31 cellular contexts compared by ENCODE assay signal in genomic region chr20:6954219-6954618, GRCh38.
"Had no signal": no experiment of that assay in that cellular context is flagged by ENCODE, and none has a peak within 500 bp of the region (broad histone marks: within the 10 kb centered on the region; RNA-seq: fewer than 3 reads in every experiment).

No MANE protein-coding gene starts in this region.

- H3K27me3 ChIP-seq: brain microvascular endothelial cell, MG63, SJCRH30 had no signal

- H3K27ac Mint-ChIP-seq: activated CD8-positive, alpha-beta T cell treated with anti-CD3 and anti-CD28 coated beads for 36 hours; activated naive CD8-positive, alpha-beta T cell treated with anti-CD3 and anti-CD28 coated beads for 36 hours; activated T-cell treated with anti-CD3 and anti-CD28 coated beads, Interleukin-2, amount 50 U/mL, for 72 hours; activated T-helper 17 cell treated with anti-CD3 and anti-CD28 coated beads, Interleukin-2, amount 50 U/mL, for 72 hours had no signal

- ATAC-seq: activated CD8-positive, alpha-beta T cell treated with anti-CD3 and anti-CD28 coated beads for 36 hours; activated T-cell treated with anti-CD3 and anti-CD28 coated beads, Interleukin-2, amount 50 U/mL, for 72 hours; activated T-helper 17 cell treated with anti-CD3 and anti-CD28 coated beads, Interleukin-2, amount 50 U/mL, for 72 hours; Panc1 had no signal

- H3K27me3 Mint-ChIP-seq: activated CD8-positive, alpha-beta T cell treated with anti-CD3 and anti-CD28 coated beads for 36 hours; activated naive CD8-positive, alpha-beta T cell treated with anti-CD3 and anti-CD28 coated beads for 36 hours; activated T-helper 17 cell treated with anti-CD3 and anti-CD28 coated beads, Interleukin-2, amount 50 U/mL, for 72 hours had no signal

- H3K4me3 ChIP-seq: MG63, SJCRH30, SK-N-MC had no signal

- H3K4me1 Mint-ChIP-seq: activated naive CD8-positive, alpha-beta T cell treated with anti-CD3 and anti-CD28 coated beads for 36 hours; activated T-helper 17 cell treated with anti-CD3 and anti-CD28 coated beads, Interleukin-2, amount 50 U/mL, for 72 hours had no signal

- H3K9me3 ChIP-seq: MG63, SJCRH30 had no signal

- H3K4me1 ChIP-seq: SJCRH30 had no signal

- DNase-seq: activated CD4-positive, alpha-beta T cell treated with anti-CD3 and anti-CD28 coated beads for 1 hour; activated CD4-positive, alpha-beta T cell treated with anti-CD3 and anti-CD28 coated beads for 48 hours; activated CD4-positive, alpha-beta T cell treated with anti-CD3 and anti-CD28 coated beads, Interleukin-2, amount 50 U/mL, for 4 hours; activated CD4-positive, CD25-positive, alpha-beta regulatory T cell; activated CD8-positive, alpha-beta T cell treated with anti-CD3 and anti-CD28 coated beads for 36 hours; activated effector memory CD4-positive, alpha-beta T cell treated with anti-CD3 and anti-CD28 coated beads, Interleukin-2, amount 50 U/mL, for 16 hours; activated naive CD4-positive, alpha-beta T cell; activated naive CD4-positive, alpha-beta T cell treated with anti-CD3 and anti-CD28 coated beads, Interleukin-2, amount 50 U/mL, for 16 hours; activated naive CD8-positive, alpha-beta T cell treated with anti-CD3 and anti-CD28 coated beads for 36 hours; activated T-cell treated with anti-CD3 and anti-CD28 coated beads, Interleukin-2, amount 50 U/mL, for 1 hour; activated T-cell treated with anti-CD3 and anti-CD28 coated beads, Interleukin-2, amount 50 U/mL, for 72 hours; amniotic stem cell; aorta; brain microvascular endothelial cell; central memory CD4-positive, alpha-beta T cell; Kasumi-1; MG63; NCI-H1048; NCI-H1105 treated with DMSO at 0.1 percent for 48 hours; NCI-H1436; NCI-H187; NCI-H2081; NCI-H510A; NCI-H526; SHP77; SJCRH30; T1000; WERI-Rb-1 had no signal

- H3K27ac ChIP-seq: brain microvascular endothelial cell, SJCRH30, SK-N-MC, WERI-Rb-1 had no signal

- H3K36me3 Mint-ChIP-seq: activated naive CD8-positive, alpha-beta T cell treated with anti-CD3 and anti-CD28 coated beads for 36 hours had no signal

- H3K36me3 ChIP-seq: brain microvascular endothelial cell, MG63, SJCRH30, WERI-Rb-1 had no signal

- H3K4me3 Mint-ChIP-seq: activated CD8-positive, alpha-beta T cell treated with anti-CD3 and anti-CD28 coated beads for 36 hours; activated naive CD8-positive, alpha-beta T cell treated with anti-CD3 and anti-CD28 coated beads for 36 hours; activated T-cell treated with anti-CD3 and anti-CD28 coated beads, Interleukin-2, amount 50 U/mL, for 72 hours; activated T-helper 17 cell treated with anti-CD3 and anti-CD28 coated beads, Interleukin-2, amount 50 U/mL, for 72 hours had no signal
